ENCODE assay signal across 8 cellular contexts in the genomic region with DNA sequence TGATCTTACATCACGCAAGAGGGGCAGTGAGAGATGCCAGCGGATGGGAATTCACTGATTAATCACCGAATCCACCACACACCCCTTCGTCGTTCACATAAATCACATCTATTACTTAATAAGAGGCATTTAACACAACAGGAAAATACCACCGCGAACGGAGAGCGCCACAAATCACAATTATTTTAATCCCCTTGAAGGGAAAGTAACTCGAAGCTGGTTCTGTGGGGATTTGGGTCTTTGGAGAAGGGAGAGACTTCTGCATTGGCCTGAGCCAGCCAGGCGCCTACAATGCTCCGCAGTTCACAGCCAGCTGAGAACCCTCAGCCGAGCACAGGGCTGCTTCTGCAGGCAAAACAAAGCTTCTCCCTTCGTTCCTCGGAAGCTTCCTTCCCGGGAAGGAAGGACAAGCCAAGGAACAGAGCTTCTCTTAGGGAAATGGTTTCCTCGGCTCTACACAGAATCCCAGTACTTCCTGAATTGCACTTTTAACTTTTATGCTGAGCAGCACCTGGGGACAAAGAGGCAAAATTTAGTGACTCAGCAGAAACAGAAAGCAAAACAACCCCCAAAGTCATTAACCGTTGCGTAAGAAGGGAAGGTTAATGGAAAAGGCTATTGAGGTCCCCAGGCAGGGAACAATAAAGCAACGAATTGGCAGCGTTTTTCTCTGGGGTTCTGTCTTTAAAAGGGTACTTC. TPM values are rescaled to one million over a fixed set of nuclear protein-coding genes. Genes with fewer than 3 reads are reported as not detected.
DNase-seq lines count a peak whose midpoint lies in the region; ATAC-seq and TF ChIP-seq lines count a peak whose summit lies in the region.

A gene (minus strand): TSS at position 1 of the 699 bp plus-strand sequence. CDS start 287 bp downstream, outside the sequence.

- no peaks in the 10 kb centered on the region for H3K9me3 ChIP-seq in HEK293 (ENCODE audit: control insufficient read depth, insufficient read depth, low read depth, low read length)
- H3K9me3 ChIP-seq in mucosa of rectum (ENCODE audit: control insufficient read depth in 2 of 2, low read length in 2 of 2) = no peaks in the 10 kb centered on the region

- H3K36me3 ChIP-seq in HEK293 (ENCODE audit: control insufficient read depth in 2 of 2, insufficient read depth in 1 of 2, low read length in 2 of 2) (no peaks in the 10 kb centered on the region), mucosa of rectum (ENCODE audit: control insufficient read depth in 2 of 2, insufficient read depth in 2 of 2, low read length in 2 of 2) (no peaks in the 10 kb centered on the region)

- peak; percentile 61 for DNase-seq in NCI-H1105 treated with DMSO at 0.1 percent for 48 hours (lab: John Stamatoyannopoulos, UW)
- DNase-seq in NCI-H1105 (lab: John Stamatoyannopoulos, UW) = no peak
- DNase-seq in RPMI7951 (ENCODE audit: low read depth) = peak; percentile 24
- no peak for DNase-seq in effector CD4-positive, alpha-beta T cell

- peak within 1 kb of the TSS; percentile 69 for H3K4me3 ChIP-seq in HEK293 (ENCODE audit: low read depth, low read length)
- H3K4me3 ChIP-seq in mucosa of rectum (ENCODE audit: low read length in 2 of 2) = peak within 1 kb of the TSS; percentile 61 to 73

- H3K27ac ChIP-seq in HEK293 (ENCODE audit: extremely low read depth, low read depth, low read length) (peak within 1 kb of the TSS; percentile 87), mucosa of rectum (ENCODE audit: low read depth in 2 of 2, low read length in 2 of 2) (no peak within 1 kb of the TSS)

- H3K27me3 ChIP-seq in mucosa of rectum (ENCODE audit: control insufficient read depth in 2 of 2, insufficient read depth in 2 of 2, low read length in 2 of 2) = peaks cover 3 to 24% of the 10 kb centered on the region in 2 donors

- ATAC-seq in esophagus mucosa = peak; percentile 43
- no peak for ATAC-seq in activated CD4-positive, CD25-positive, alpha-beta regulatory T cell treated with anti-CD3 and anti-CD28 coated beads, Interleukin-2, amount 50 U/mL, for 24 hours

- H3K9ac ChIP-seq in mucosa of rectum (ENCODE audit: low read depth in 1 of 2, low read length in 2 of 2) = no peak within 1 kb of the TSS

- POLR2A ChIA-PET in HEK293 (lab: Yijun Ruan, JAX) = no interaction called here

- H3K4me1 ChIP-seq in HEK293 (ENCODE audit: control insufficient read depth, insufficient read depth, low read length) = peaks cover 3% of the 10 kb centered on the region
- peaks cover 10 to 13% of the 10 kb centered on the region in 2 donors for H3K4me1 ChIP-seq in mucosa of rectum (ENCODE audit: control insufficient read depth in 2 of 2, insufficient read depth in 2 of 2, low read length in 2 of 2)

- TF ChIP-seq CTCF in HEK293 (tag by site-specific recombination; IDR thresholded peaks at IDR 0.05) = no peak

- CTCF ChIA-PET in HEK293 (lab: Yijun Ruan, JAX) = interaction anchor here (0.7 to 1.7 kb wide), 3 partner anchors 9 to 210 kb away, joined by 4 to 5 read pairs (median 4); no protein-coding TSS in a partner anchor

TF ChIP-seq in HEK293, 187 proteins besides CTCF, POLR2A, EP300 and RAD21 (continues in another document):
- TF ChIP-seq ZNF366 (tag by site-specific recombination; conservative IDR thresholded peaks at IDR 0.05) (peak; percentile 55; the same call in 1 of the 2 replicates), GLIS1 (tag by site-specific recombination; IDR thresholded peaks at IDR 0.05) (no peak), ZNF473 (tag by site-specific recombination; IDR thresholded peaks at IDR 0.05) (no peak), ZFP69B (tag by site-specific recombination; IDR thresholded peaks at IDR 0.05) (no peak), ZNF311 (tag by site-specific recombination; IDR thresholded peaks at IDR 0.05; ENCODE audit: borderline replicate concordance) (no peak), ZNF596 (tag by site-specific recombination; IDR thresholded peaks at IDR 0.05) (0 out of 2 replicates have a peak, but pooled peaks have one; percentile 37), ZNF184 (tag by site-specific recombination; IDR thresholded peaks at IDR 0.05) (no peak), GFI1B (tag by site-specific recombination; IDR thresholded peaks at IDR 0.05) (no peak), ZNF274 (IDR thresholded peaks at IDR 0.05; ENCODE audit: low read length) (no peak), ZNF274 (tag by site-specific recombination; IDR thresholded peaks at IDR 0.05; ENCODE audit: borderline replicate concordance) (no peak), ZNF701 (tag by site-specific recombination; IDR thresholded peaks at IDR 0.05) (no peak), ZNF837 (tag by site-specific recombination; IDR thresholded peaks at IDR 0.05) (no peak), ZNF830 (tag by site-specific recombination; IDR thresholded peaks at IDR 0.05; ENCODE audit: low read depth) (no peak), GLI2 (tag by site-specific recombination; IDR thresholded peaks at IDR 0.05; ENCODE audit: borderline replicate concordance, low read depth) (no peak), ZNF624 (tag by site-specific recombination; IDR thresholded peaks at IDR 0.05) (no peak), ZNF677 (tag by site-specific recombination; IDR thresholded peaks at IDR 0.05) (no peak), SALL2 (tag by site-specific recombination; IDR thresholded peaks at IDR 0.05; ENCODE audit: borderline replicate concordance) (no peak), HOXA7 (CRISPR knock-in tag; IDR thresholded peaks at IDR 0.05; ENCODE audit: borderline replicate concordance) (no peak), ZNF768 (tag by site-specific recombination; IDR thresholded peaks at IDR 0.05) (no peak), ZNF792 (tag by site-specific recombination; IDR thresholded peaks at IDR 0.05) (no peak), ZBTB48 (tag by site-specific recombination; IDR thresholded peaks at IDR 0.05) (peak; percentile 45; the same call in 1 of the 2 replicates), ZNF664 (tag by site-specific recombination; IDR thresholded peaks at IDR 0.05) (no peak), ZNF155 (tag by site-specific recombination; IDR thresholded peaks at IDR 0.05) (no peak)
- TF ChIP-seq, protein P1, sequence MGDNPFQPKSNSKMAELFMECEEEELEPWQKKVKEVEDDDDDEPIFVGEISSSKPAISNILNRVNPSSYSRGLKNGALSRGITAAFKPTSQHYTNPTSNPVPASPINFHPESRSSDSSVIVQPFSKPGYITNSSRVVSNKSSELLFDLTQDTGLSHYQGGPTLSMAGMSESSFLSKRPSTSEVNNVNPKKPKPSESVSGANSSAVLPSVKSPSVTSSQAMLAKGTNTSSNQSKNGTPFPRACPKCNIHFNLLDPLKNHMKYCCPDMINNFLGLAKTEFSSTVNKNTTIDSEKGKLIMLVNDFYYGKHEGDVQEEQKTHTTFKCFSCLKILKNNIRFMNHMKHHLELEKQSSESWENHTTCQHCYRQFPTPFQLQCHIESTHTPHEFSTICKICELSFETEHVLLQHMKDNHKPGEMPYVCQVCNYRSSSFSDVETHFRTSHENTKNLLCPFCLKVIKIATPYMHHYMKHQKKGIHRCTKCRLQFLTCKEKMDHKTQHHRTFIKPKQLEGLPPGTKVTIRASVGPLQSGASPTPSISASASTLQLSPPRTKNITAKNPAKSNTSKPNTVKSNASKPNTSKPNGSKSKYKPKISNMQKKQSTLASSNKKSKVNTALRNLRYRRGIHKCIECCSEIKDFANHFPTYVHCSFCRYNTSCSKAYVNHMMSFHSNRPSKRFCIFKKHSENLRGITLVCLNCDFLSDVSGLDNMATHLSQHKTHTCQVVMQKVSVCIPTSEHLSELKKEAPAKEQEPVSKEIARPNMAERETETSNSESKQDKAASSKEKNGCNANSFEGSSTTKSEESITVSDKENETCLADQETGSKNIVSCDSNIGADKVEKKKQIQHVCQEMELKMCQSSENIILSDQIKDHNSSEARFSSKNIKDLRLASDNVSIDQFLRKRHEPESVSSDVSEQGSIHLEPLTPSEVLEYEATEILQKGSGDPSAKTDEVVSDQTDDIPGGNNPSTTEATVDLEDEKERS (tag by site-specific recombination; IDR thresholded peaks at IDR 0.05) = no peak
- TF ChIP-seq, protein P2, sequence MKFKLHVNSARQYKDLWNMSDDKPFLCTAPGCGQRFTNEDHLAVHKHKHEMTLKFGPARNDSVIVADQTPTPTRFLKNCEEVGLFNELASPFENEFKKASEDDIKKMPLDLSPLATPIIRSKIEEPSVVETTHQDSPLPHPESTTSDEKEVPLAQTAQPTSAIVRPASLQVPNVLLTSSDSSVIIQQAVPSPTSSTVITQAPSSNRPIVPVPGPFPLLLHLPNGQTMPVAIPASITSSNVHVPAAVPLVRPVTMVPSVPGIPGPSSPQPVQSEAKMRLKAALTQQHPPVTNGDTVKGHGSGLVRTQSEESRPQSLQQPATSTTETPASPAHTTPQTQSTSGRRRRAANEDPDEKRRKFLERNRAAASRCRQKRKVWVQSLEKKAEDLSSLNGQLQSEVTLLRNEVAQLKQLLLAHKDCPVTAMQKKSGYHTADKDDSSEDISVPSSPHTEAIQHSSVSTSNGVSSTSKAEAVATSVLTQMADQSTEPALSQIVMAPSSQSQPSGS (tag by site-specific recombination; IDR thresholded peaks at IDR 0.05; ENCODE audit: low read depth) = no peak
- TF ChIP-seq, protein P3, sequence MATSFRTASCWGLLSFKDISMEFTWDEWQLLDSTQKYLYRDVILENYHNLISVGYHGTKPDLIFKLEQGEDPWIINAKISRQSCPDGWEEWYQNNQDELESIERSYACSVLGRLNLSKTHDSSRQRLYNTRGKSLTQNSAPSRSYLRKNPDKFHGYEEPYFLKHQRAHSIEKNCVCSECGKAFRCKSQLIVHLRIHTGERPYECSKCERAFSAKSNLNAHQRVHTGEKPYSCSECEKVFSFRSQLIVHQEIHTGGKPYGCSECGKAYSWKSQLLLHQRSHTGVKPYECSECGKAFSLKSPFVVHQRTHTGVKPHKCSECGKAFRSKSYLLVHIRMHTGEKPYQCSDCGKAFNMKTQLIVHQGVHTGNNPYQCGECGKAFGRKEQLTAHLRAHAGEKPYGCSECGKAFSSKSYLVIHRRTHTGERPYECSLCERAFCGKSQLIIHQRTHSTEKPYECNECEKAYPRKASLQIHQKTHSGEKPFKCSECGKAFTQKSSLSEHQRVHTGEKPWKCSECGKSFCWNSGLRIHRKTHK (tag by site-specific recombination; IDR thresholded peaks at IDR 0.05) = no peak
- TF ChIP-seq, protein P4, sequence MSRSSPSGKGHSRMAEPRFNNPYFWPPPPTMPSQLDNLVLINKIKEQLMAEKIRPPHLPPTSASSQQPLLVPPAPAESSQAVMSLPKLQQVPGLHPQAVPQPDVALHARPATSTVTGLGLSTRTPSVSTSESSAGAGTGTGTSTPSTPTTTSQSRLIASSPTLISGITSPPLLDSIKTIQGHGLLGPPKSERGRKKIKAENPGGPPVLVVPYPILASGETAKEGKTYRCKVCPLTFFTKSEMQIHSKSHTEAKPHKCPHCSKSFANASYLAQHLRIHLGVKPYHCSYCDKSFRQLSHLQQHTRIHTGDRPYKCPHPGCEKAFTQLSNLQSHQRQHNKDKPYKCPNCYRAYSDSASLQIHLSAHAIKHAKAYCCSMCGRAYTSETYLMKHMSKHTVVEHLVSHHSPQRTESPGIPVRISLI (tag by site-specific recombination; IDR thresholded peaks at IDR 0.05) = no peak

RNA-seq across cellular contexts. Expression of the gene that starts here (rescaled TPM):
- total RNA-seq in RPMI7951 (2014; rRNA removed; shearing (Covaris generic)) = not detected in 2 replicates
- 0.40 TPM for total RNA-seq in esophagus mucosa

Comparison
In these comparisons a context has a peak if more than half of its experiments do, and no peak if none do; other contexts are left out.
1. Peak in DNase-seq in RPMI7951; RNA of the gene not detected or under 1 TPM.
2. Peak in ATAC-seq in esophagus mucosa; RNA of the gene not detected or under 1 TPM.